ENCODE assay signal across 10 cellular contexts in the genomic region with DNA sequence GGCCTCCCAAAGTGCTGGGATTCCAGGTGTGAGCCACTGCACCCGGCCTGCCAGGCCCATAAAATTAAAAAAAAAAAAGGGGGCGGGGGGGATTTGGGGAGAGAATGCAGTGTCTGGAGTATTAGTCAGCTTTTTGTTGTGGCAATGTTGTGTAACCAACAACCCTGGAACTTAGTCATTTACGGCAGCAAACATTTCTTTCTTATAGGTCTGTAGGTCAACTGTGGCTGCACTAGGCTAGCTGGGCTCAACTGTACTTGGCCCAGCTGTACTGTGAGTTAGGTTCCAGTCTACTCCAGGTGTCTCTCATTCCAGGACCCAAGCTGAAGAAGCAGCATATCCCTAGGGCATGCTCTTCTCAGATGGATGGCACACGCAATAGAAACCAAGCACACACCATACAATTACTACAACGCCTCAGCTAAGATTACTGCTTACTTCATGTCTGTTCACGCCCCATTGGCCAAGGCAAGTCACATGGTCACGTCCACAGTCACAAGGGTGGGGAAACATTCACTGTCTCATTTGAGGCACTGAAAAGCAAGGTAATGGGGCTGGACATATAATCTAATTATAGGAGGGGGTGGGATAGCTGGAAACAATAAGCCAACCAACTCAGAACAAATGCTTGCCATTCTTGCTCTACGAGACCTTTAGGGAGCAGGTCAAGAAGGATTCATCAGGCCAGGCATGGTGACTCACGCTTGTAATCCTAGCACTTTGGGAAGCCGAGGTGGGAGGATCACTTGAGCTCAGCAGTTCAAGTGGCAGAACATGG. TPM values are rescaled to one million over a fixed set of nuclear protein-coding genes. Genes with fewer than 3 reads are reported as not detected.
DNase-seq lines count a peak whose midpoint lies in the region; ATAC-seq, FAIRE-seq and TF ChIP-seq lines count a peak whose summit lies in the region.
"Had no signal": no experiment of that assay in that cellular context is flagged by ENCODE, and none has a peak within 500 bp of the region (broad histone marks: within the 10 kb centered on the region; RNA-seq: fewer than 3 reads in every experiment).

No MANE protein-coding gene starts in this region.

- H3K9me3 ChIP-seq in A549 (no peaks in the 10 kb centered on the region), ovary (no peaks in the 10 kb centered on the region)

- H3K4me3 ChIP-seq in A549 (no peak overlapping the region), coronary artery (no peak overlapping the region), ovary (no peak overlapping the region)

- peaks cover 0 to 9% (median 3%) of the 10 kb centered on the region in 5 donors for H3K27me3 Mint-ChIP-seq in naive thymus-derived CD8-positive, alpha-beta T cell

- no peak overlapping the region for H3K4me3 Mint-ChIP-seq in naive thymus-derived CD8-positive, alpha-beta T cell

- H3K4me2 ChIP-seq in A549: peak overlapping the region; percentile 52

- no peak for TF ChIP-seq CTCF in A549 (IDR thresholded peaks at IDR 0.05)
- no peak for TF ChIP-seq CTCF in coronary artery (IDR thresholded peaks at IDR 0.05)
- TF ChIP-seq CTCF in ovary (IDR thresholded peaks at IDR 0.05): no peak
- no peak for TF ChIP-seq CTCF in D721Med (IDR thresholded peaks at IDR 0.05; ENCODE audit: insufficient read depth, missing control alignments)

- peak overlapping the region; percentile 21 to 79; a peak in 4 of 6 replicates for H3K27ac ChIP-seq in A549
- H3K27ac ChIP-seq in coronary artery: no peak overlapping the region
- H3K27ac ChIP-seq in ovary: no peak overlapping the region

- no peak for TF ChIP-seq EP300 in A549 (IDR thresholded peaks at IDR 0.05)
- no peak for TF ChIP-seq EP300 in ovary (IDR thresholded peaks at IDR 0.05)

- peak; percentile 51 to 74 for DNase-seq in A549 (ENCODE audit: low read depth in 1 of 2, low spot score in 1 of 2)
- DNase-seq in HEK293T (ENCODE audit: extremely low spot score): peak; percentile 67
- peak; percentile 45 for DNase-seq in RCC 7860 (ENCODE audit: low spot score)
- DNase-seq in fibroblast of the conjunctiva (ENCODE audit: low read depth): peak; percentile 45
- DNase-seq in coronary artery (ENCODE audit: low spot score): no peak
- no peak for DNase-seq in ovary
- no peak for DNase-seq in naive thymus-derived CD8-positive, alpha-beta T cell
- no peak for DNase-seq in D721Med (ENCODE audit: insufficient read length, low spot score)
- DNase-seq: occipital lobe, Right ventricle myocardium superior had no signal

- no peaks in the 10 kb centered on the region for H3K27me3 ChIP-seq in ovary

- no peaks in the 10 kb centered on the region for H3K36me3 ChIP-seq in ovary

- FAIRE-seq in A549 (lab: Jason Lieb, UNC): no peak
- no peak for FAIRE-seq in RCC 7860 (lab: Jason Lieb, UNC)
- FAIRE-seq in D721Med (lab: Jason Lieb, UNC): no peak

- WGBS in A549 (ENCODE audit: missing lambda C conversion rate): 49% methylated on average over 10 of the region's 10 CpGs
- 82 to 86% (median 85%) methylated on average over 10 of the region's 10 CpGs for WGBS in ovary, 3 donors

- no peaks in the 10 kb centered on the region for H3K4me1 Mint-ChIP-seq in naive thymus-derived CD8-positive, alpha-beta T cell

- TF ChIP-seq RAD21 in A549 (conservative IDR thresholded peaks at IDR 0.05 in 1 of 2, IDR thresholded peaks at IDR 0.05 in 1 of 2): no peak

- no peak overlapping the region for H3K27ac Mint-ChIP-seq in naive thymus-derived CD8-positive, alpha-beta T cell

- CTCF ChIA-PET in A549 (lab: Yijun Ruan, JAX) (interaction anchor here (0.6 to 1.8 kb wide), 5 partner anchors 18 to 822 kb away, joined by 3 to 9 read pairs (median 3); no protein-coding TSS in a partner anchor), HEK293T (lab: Yijun Ruan, JAX) (interaction anchor here (0.6 kb wide), 2 partner anchors 56 to 66 kb away, joined by 3 to 4 read pairs; no protein-coding TSS in a partner anchor)

- intact Hi-C loops in ovary (cut with DNase I): no loop called here

- ATAC-seq in A549: peak; percentile 87 to 93
- ATAC-seq in naive thymus-derived CD8-positive, alpha-beta T cell: no peak

- peaks cover 16% of the 10 kb centered on the region for H3K4me1 ChIP-seq in A549
- H3K4me1 ChIP-seq in ovary (ENCODE audit: insufficient read depth): peaks cover 2% of the 10 kb centered on the region

- POLR2A ChIA-PET in A549 (lab: Yijun Ruan, JAX) (interaction anchor here (0.8 to 1.4 kb wide), 2 partner anchors 10 to 121 kb away, joined by 3 read pairs; a partner anchor contains a TSS), HEK293T (lab: Yijun Ruan, JAX) (interaction anchor here (0.5 to 2.2 kb wide), 7 partner anchors 9 to 439 kb away, joined by 3 to 9 read pairs (median 4); a partner anchor contains a TSS)
- POLR2A ChIA-PET in naive thymus-derived CD8-positive, alpha-beta T cell (lab: Charles Lee): interaction anchor here (0.6 to 0.7 kb wide), 2 partner anchors 324 to 1857 kb away, joined by 3 read pairs; no protein-coding TSS in a partner anchor

- no peak for TF ChIP-seq POLR2A in A549 (IDR thresholded peaks at IDR 0.05; ENCODE audit: low read length)
- no peak for TF ChIP-seq POLR2A in ovary (IDR thresholded peaks at IDR 0.05)

- no peaks in the 10 kb centered on the region for H3K36me3 Mint-ChIP-seq in naive thymus-derived CD8-positive, alpha-beta T cell

- peaks cover 0 to 1% (median 0%) of the 10 kb centered on the region in 9 donors for H3K9me3 Mint-ChIP-seq in naive thymus-derived CD8-positive, alpha-beta T cell

TF ChIP-seq in A549, 52 proteins besides CTCF, POLR2A, EP300 and RAD21 (continues in another document):
- TF ChIP-seq CEBPB (IDR thresholded peaks at IDR 0.05) (peak in 1 of 2 experiments; percentile 28; a peak in 1 of 4 replicates), TFCP2L1 (CRISPR knock-in tag; IDR thresholded peaks at IDR 0.05) (no peak), CHD4 (IDR thresholded peaks at IDR 0.05; ENCODE audit: borderline replicate concordance) (no peak), CHD2 (IDR thresholded peaks at IDR 0.05; ENCODE audit: low read length, partially characterized antibody) (no peak)
- TF ChIP-seq, protein P1, sequence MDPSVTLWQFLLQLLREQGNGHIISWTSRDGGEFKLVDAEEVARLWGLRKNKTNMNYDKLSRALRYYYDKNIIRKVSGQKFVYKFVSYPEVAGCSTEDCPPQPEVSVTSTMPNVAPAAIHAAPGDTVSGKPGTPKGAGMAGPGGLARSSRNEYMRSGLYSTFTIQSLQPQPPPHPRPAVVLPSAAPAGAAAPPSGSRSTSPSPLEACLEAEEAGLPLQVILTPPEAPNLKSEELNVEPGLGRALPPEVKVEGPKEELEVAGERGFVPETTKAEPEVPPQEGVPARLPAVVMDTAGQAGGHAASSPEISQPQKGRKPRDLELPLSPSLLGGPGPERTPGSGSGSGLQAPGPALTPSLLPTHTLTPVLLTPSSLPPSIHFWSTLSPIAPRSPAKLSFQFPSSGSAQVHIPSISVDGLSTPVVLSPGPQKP (IDR thresholded peaks at IDR 0.05; ENCODE audit: low read depth, low read length): no peak

TF ChIP-seq in HEK293T, 16 proteins besides CTCF, POLR2A, EP300 and RAD21:
- TF ChIP-seq ELF4 (IDR thresholded peaks at IDR 0.05) (no peak), L3MBTL2 (conservative IDR thresholded peaks at IDR 0.05) (peak; percentile 90)

RNA-seq across cellular contexts. Expression of a gene that starts 10.4 kb away (rescaled TPM):
- polyA plus RNA-seq in A549 (2011; rRNA removed): 15.6 and 17.6 TPM in 2 replicates
- 46.0 and 55.7 TPM in 2 replicates for polyA plus RNA-seq in A549 (2012; cell fraction: cytosol; rRNA removed)
- 38.7 and 42.5 TPM in 2 replicates for polyA plus RNA-seq in A549 (2012; cell fraction: nucleus; rRNA removed)
- polyA plus RNA-seq in A549 (2017; fragmentation: RNase III; extraction: RNeasy Plus Mini Kit Qiagen cat#74134 plus additional on column Dnase treatment): 30.4 to 34.8 TPM (median 32.1 TPM) in 3 replicates
- polyA minus RNA-seq in A549 (2011; rRNA and poly(A)+ RNA removed): 7.0 and 9.2 TPM in 2 replicates
- 10 to 100 TPM; 10.2 to 22.7 (median 19.5) TPM for total RNA-seq in ovary
- polyA plus RNA-seq in ovary: 10 to 100 TPM in 1 of 2 donors, 1 to 10 TPM in 1; 5.4 to 15.8 TPM
- 10 to 100 TPM; 11.0 to 13.0 TPM for total RNA-seq in naive thymus-derived CD8-positive, alpha-beta T cell
- polyA plus RNA-seq in naive thymus-derived CD8-positive, alpha-beta T cell: under 1 TPM; 0.47 to 0.66 (median 0.49) TPM

RNA-seq across cellular contexts. Expression of a gene that starts 34.3 kb away (rescaled TPM):
- polyA plus RNA-seq in A549 (2011; rRNA removed): 2.4 and 3.0 TPM in 2 replicates
- polyA plus RNA-seq in A549 (2012; cell fraction: cytosol; rRNA removed): 2.2 and 3.7 TPM in 2 replicates
- 7.1 and 11.9 TPM in 2 replicates for polyA plus RNA-seq in A549 (2012; cell fraction: nucleus; rRNA removed)
- 5.6 to 6.6 TPM (median 6.5 TPM) in 3 replicates for polyA plus RNA-seq in A549 (2017; fragmentation: RNase III; extraction: RNeasy Plus Mini Kit Qiagen cat#74134 plus additional on column Dnase treatment)
- 1.9 and 2.6 TPM in 2 replicates for polyA minus RNA-seq in A549 (2011; rRNA and poly(A)+ RNA removed)
- 10 to 100 TPM; 22.6 to 64.4 (median 51.4) TPM for total RNA-seq in ovary
- polyA plus RNA-seq in ovary: 10 to 100 TPM; 20.2 to 23.8 TPM
- total RNA-seq in naive thymus-derived CD8-positive, alpha-beta T cell: 1 to 10 TPM; 7.2 to 7.4 TPM
- polyA plus RNA-seq in naive thymus-derived CD8-positive, alpha-beta T cell: under 1 TPM; 0.09 to 0.56 (median 0.34) TPM

RNA-seq across cellular contexts. Expression of a gene that starts 36.1 kb away (rescaled TPM):
- 24.7 and 28.4 TPM in 2 replicates for polyA plus RNA-seq in A549 (2011; rRNA removed)
- 24.2 and 26.6 TPM in 2 replicates for polyA plus RNA-seq in A549 (2012; cell fraction: cytosol; rRNA removed)
- 23.9 and 29.8 TPM in 2 replicates for polyA plus RNA-seq in A549 (2012; cell fraction: nucleus; rRNA removed)
- polyA plus RNA-seq in A549 (2017; fragmentation: RNase III; extraction: RNeasy Plus Mini Kit Qiagen cat#74134 plus additional on column Dnase treatment): 19.7 to 20.4 TPM (median 20.2 TPM) in 3 replicates
- 18.8 and 26.9 TPM in 2 replicates for polyA minus RNA-seq in A549 (2011; rRNA and poly(A)+ RNA removed)
- 10 to 100 TPM; 13.5 to 27.8 (median 25.8) TPM for total RNA-seq in ovary
- 10 to 100 TPM; 12.3 to 27.0 TPM for polyA plus RNA-seq in ovary
- 10 to 100 TPM; 64.8 to 74.5 TPM for total RNA-seq in naive thymus-derived CD8-positive, alpha-beta T cell
- 10 to 100 TPM; 37.0 to 57.0 (median 40.3) TPM for polyA plus RNA-seq in naive thymus-derived CD8-positive, alpha-beta T cell

Comparison
In these comparisons a context has a peak if more than half of its experiments do, and no peak if none do; other contexts are left out.
1. ATAC-seq: peak in A549 (2 of 2); none in naive thymus-derived CD8-positive, alpha-beta T cell (0 of 2).
2. DNase-seq: peak in A549 (2 of 2), HEK293T (single experiment), RCC 7860 (single experiment) and fibroblast of the conjunctiva (single experiment); none in coronary artery (single experiment), ovary (0 of 5), naive thymus-derived CD8-positive, alpha-beta T cell (0 of 10) and D721Med (single experiment).
3. H3K27ac ChIP-seq: peak in A549 (2 of 2); none in coronary artery (0 of 2) and ovary (0 of 2).